In genomic region chr1:164790081-164790480, GRCh38 we compare ENCODE assay signal across 21 cellular contexts.
"Had no signal": no experiment of that assay in that cellular context is flagged by ENCODE, and none has a peak within 500 bp of the region (broad histone marks: within the 10 kb centered on the region; RNA-seq: fewer than 3 reads in every experiment).

No MANE protein-coding gene starts in this region.

- H3K9me3 Mint-ChIP-seq: activated CD4-positive, alpha-beta T cell treated with anti-CD3 and anti-CD28 coated beads, Interleukin-2, amount 10 ng/mL, durations not matched to agents 7 days and 5 days; activated CD8-positive, alpha-beta T cell treated with anti-CD3 and anti-CD28 coated beads for 36 hours; activated naive CD4-positive, alpha-beta T cell treated with anti-CD3 and anti-CD28 coated beads, Interleukin-2, amount 50 U/mL, for 24 hours; central memory CD8-positive, alpha-beta T cell; endodermal cell; memory B cell had no signal

- H3K4me3 ChIP-seq: colonic mucosa, heart right ventricle, spleen, thyroid gland had no signal

- H3K4me3 Mint-ChIP-seq: activated CD4-positive, alpha-beta T cell treated with anti-CD3 and anti-CD28 coated beads, Interleukin-2, amount 10 ng/mL, durations not matched to agents 7 days and 5 days; activated CD8-positive, alpha-beta memory T cell treated with anti-CD3 and anti-CD28 coated beads, Interleukin-2, amount 10 ng/mL, durations not matched to agents 7 days and 5 days; activated CD8-positive, alpha-beta T cell treated with anti-CD3 and anti-CD28 coated beads for 36 hours; activated naive CD4-positive, alpha-beta T cell treated with anti-CD3 and anti-CD28 coated beads, Interleukin-2, amount 50 U/mL, for 24 hours; central memory CD8-positive, alpha-beta T cell; endodermal cell; memory B cell had no signal

- H3K36me3 ChIP-seq: colonic mucosa had no signal

- H3K27ac ChIP-seq: colonic mucosa, spleen, thyroid gland, VCaP had no signal

- DNase-seq: activated CD4-positive, alpha-beta T cell treated with anti-CD3 and anti-CD28 coated beads, Interleukin-2, amount 10 ng/mL, durations not matched to agents 7 days and 5 days; activated CD4-positive, CD25-positive, alpha-beta regulatory T cell treated with anti-CD3 and anti-CD28 coated beads, Interleukin-2, amount 50 U/mL, for 72 hours; activated CD8-positive, alpha-beta memory T cell treated with anti-CD3 and anti-CD28 coated beads, Interleukin-2, amount 10 ng/mL, durations not matched to agents 7 days and 5 days; activated CD8-positive, alpha-beta T cell treated with anti-CD3 and anti-CD28 coated beads for 36 hours; activated gamma-delta T cell treated with Interleukin-2 at 50 U/mL for 16 hours; activated T-cell treated with anti-CD3 and anti-CD28 coated beads for 4 hours; aorta; colonic mucosa; endodermal cell; heart right ventricle; left colon; occipital lobe; spleen; stimulated activated CD4-positive, alpha-beta T cell treated with anti-CD3 and anti-CD28 coated beads, Interleukin-4, amount 100 ng/mL, for 1 hour; stimulated activated naive CD4-positive, alpha-beta T cell; SW 1271 had no signal

- H3K9me3 ChIP-seq: colonic mucosa, heart right ventricle, spleen, thyroid gland had no signal

- H3K27me3 ChIP-seq: colonic mucosa, heart right ventricle, thyroid gland had no signal

- H3K4me1 Mint-ChIP-seq: activated CD4-positive, alpha-beta T cell treated with anti-CD3 and anti-CD28 coated beads, Interleukin-2, amount 10 ng/mL, durations not matched to agents 7 days and 5 days; activated CD8-positive, alpha-beta memory T cell treated with anti-CD3 and anti-CD28 coated beads, Interleukin-2, amount 10 ng/mL, durations not matched to agents 7 days and 5 days; activated naive CD4-positive, alpha-beta T cell treated with anti-CD3 and anti-CD28 coated beads, Interleukin-2, amount 50 U/mL, for 24 hours had no signal

- H3K36me3 Mint-ChIP-seq: activated CD8-positive, alpha-beta memory T cell treated with anti-CD3 and anti-CD28 coated beads, Interleukin-2, amount 10 ng/mL, durations not matched to agents 7 days and 5 days; activated naive CD4-positive, alpha-beta T cell treated with anti-CD3 and anti-CD28 coated beads, Interleukin-2, amount 50 U/mL, for 24 hours; memory B cell had no signal

- H3K27ac Mint-ChIP-seq: activated CD4-positive, alpha-beta T cell treated with anti-CD3 and anti-CD28 coated beads, Interleukin-2, amount 10 ng/mL, durations not matched to agents 7 days and 5 days; activated CD8-positive, alpha-beta memory T cell treated with anti-CD3 and anti-CD28 coated beads, Interleukin-2, amount 10 ng/mL, durations not matched to agents 7 days and 5 days; activated CD8-positive, alpha-beta T cell treated with anti-CD3 and anti-CD28 coated beads for 36 hours; activated naive CD4-positive, alpha-beta T cell treated with anti-CD3 and anti-CD28 coated beads, Interleukin-2, amount 50 U/mL, for 24 hours; endodermal cell; memory B cell had no signal
